In genomic region chr10:100481462-100482081, GRCh38 we compare ENCODE assay signal across 8 cellular contexts. TPM values are rescaled to one million over a fixed set of nuclear protein-coding genes. Genes with fewer than 3 reads are reported as not detected.
DNase-seq lines count a peak whose midpoint lies in the region; ATAC-seq and TF ChIP-seq lines count a peak whose summit lies in the region.

No MANE protein-coding gene starts in this region.

- DNase-seq in NCI-H526 (lab: John Stamatoyannopoulos, UW): peak; percentile 78 to 83
- peak; percentile 88 to 92 for DNase-seq in activated CD4-positive, alpha-beta T cell treated with anti-CD3 and anti-CD28 coated beads, Interleukin-2, amount 50 U/mL, for 4 hours
- DNase-seq in lower leg skin (ENCODE audit: low spot score in 2 of 2): peak; percentile 91 to 97
- DNase-seq in stimulated activated CD4-positive, alpha-beta T cell treated with anti-CD3 and anti-CD28 coated beads, Interleukin-4, amount 100 ng/mL, for 24 hours: peak; percentile 91

- peak overlapping the region; percentile 42 to 65 (median 48) for H3K4me3 ChIP-seq in BLaER1 treated with 17β-estradiol and CSF1 and Interleukin-3, amounts not matched to agents 10 nM and 100 nM
- peak overlapping the region; percentile 35 for H3K4me3 ChIP-seq in ectodermal cell (ENCODE audit: insufficient read depth, low read depth, low read length)
- H3K4me3 ChIP-seq in lower leg skin (ENCODE audit: low read depth, poor library complexity, severe bottlenecking): no peak overlapping the region

- H3K27me3 ChIP-seq in BLaER1 treated with 17β-estradiol and CSF1 and Interleukin-3, amounts not matched to agents 10 nM and 100 nM: peaks cover 32 to 62% (median 48%) of the 10 kb centered on the region in 11 experiments
- H3K27me3 ChIP-seq in ectodermal cell (ENCODE audit: control insufficient read depth, insufficient read depth, low read length, poor library complexity, severe bottlenecking): peaks cover 87% of the 10 kb centered on the region

- H3K4me1 ChIP-seq in BLaER1 treated with 17β-estradiol and CSF1 and Interleukin-3, amounts not matched to agents 10 nM and 100 nM: peaks cover 10 to 16% (median 13%) of the 10 kb centered on the region in 10 experiments; a peak in 17 of 20 replicates
- peaks cover 46% of the 10 kb centered on the region for H3K4me1 ChIP-seq in ectodermal cell (ENCODE audit: control insufficient read depth, insufficient read depth, low read length)

- WGBS in ectodermal cell, 2 experiments: 5 to 6% methylated on average over 19 of the region's 19 CpGs
- 3% methylated on average over 15 to 19 of the region's 19 CpGs for WGBS in lower leg skin, 2 donors

- no peaks in the 10 kb centered on the region; a peak in 1 of 22 replicates for H3K9me3 ChIP-seq in BLaER1 treated with 17β-estradiol and CSF1 and Interleukin-3, amounts not matched to agents 10 nM and 100 nM (replicated peaks in 1 of 11)
- no peaks in the 10 kb centered on the region for H3K9me3 ChIP-seq in ectodermal cell (ENCODE audit: control insufficient read depth, low read length)

- TF ChIP-seq POLR2A in lower leg skin (IDR thresholded peaks at IDR 0.05): no peak

- intact Hi-C loops in lower leg skin (cut with DNase I; ENCODE audit: low total_unique reads): no loop called here

- peaks cover 0 to 27% (median 16%) of the 10 kb centered on the region in 11 experiments; a peak in 9 of 22 replicates for H4K20me1 ChIP-seq in BLaER1 treated with 17β-estradiol and CSF1 and Interleukin-3, amounts not matched to agents 10 nM and 100 nM

- H3K9ac ChIP-seq in BLaER1 treated with 17β-estradiol and CSF1 and Interleukin-3, amounts not matched to agents 10 nM and 100 nM: peak overlapping the region in 6 of 11 experiments; percentile 13 to 50 (median 32); a peak in 3 of 22 replicates

- peaks cover 12 to 31% (median 19%) of the 10 kb centered on the region in 11 experiments; a peak in 21 of 22 replicates for H3K36me3 ChIP-seq in BLaER1 treated with 17β-estradiol and CSF1 and Interleukin-3, amounts not matched to agents 10 nM and 100 nM
- no peaks in the 10 kb centered on the region for H3K36me3 ChIP-seq in ectodermal cell (ENCODE audit: control insufficient read depth, insufficient read depth, low read length)

- no peak overlapping the region for H3K27ac ChIP-seq in BLaER1 treated with 17β-estradiol and CSF1 and Interleukin-3, amounts not matched to agents 10 nM and 100 nM
- no peak overlapping the region for H3K27ac ChIP-seq in ectodermal cell (ENCODE audit: insufficient read depth, low read depth, low read length, poor library complexity, severe bottlenecking)

- ATAC-seq in GM19351 (IDR thresholded peaks at IDR 0.05; ENCODE audit: unreplicated experiment) (peak; percentile 99), HG03520 (IDR thresholded peaks at IDR 0.05; ENCODE audit: unreplicated experiment) (peak; percentile 93)

- H3K4me2 ChIP-seq in BLaER1 treated with 17β-estradiol and CSF1 and Interleukin-3, amounts not matched to agents 10 nM and 100 nM: peak overlapping the region; percentile 76 to 97 (median 87)

- TF ChIP-seq CTCF in lower leg skin (IDR thresholded peaks at IDR 0.05): no peak

RNA-seq across cellular contexts. Expression of gene WNT8B, which starts 18.8 kb away (rescaled TPM):
- 6.4 TPM for polyA plus RNA-seq in ectodermal cell (2013, experiment 1 of 4)
- 15.9 TPM for polyA plus RNA-seq in ectodermal cell (2013, experiment 2 of 4)
- polyA plus RNA-seq in ectodermal cell (2013, experiment 3 of 4): 4.1 TPM
- polyA plus RNA-seq in ectodermal cell (2013, experiment 4 of 4): 10.0 TPM
- total RNA-seq in lower leg skin: under 1 TPM in 1 of 4 donors, not detected in 3; 0.42 TPM

RNA-seq across cellular contexts. Expression of gene SEC31B, which starts 38.1 kb away (rescaled TPM):
- polyA plus RNA-seq in ectodermal cell (2013, experiment 1 of 4): 17.2 TPM
- polyA plus RNA-seq in ectodermal cell (2013, experiment 2 of 4): 17.2 TPM
- 12.5 TPM for polyA plus RNA-seq in ectodermal cell (2013, experiment 3 of 4)
- polyA plus RNA-seq in ectodermal cell (2013, experiment 4 of 4): 14.2 TPM
- total RNA-seq in lower leg skin: 10 to 100 TPM in 1 of 4 donors, 1 to 10 TPM in 3; 2.6 to 11.3 (median 5.8) TPM

RNA-seq across cellular contexts. Expression of gene NDUFB8, which starts 48.1 kb away (rescaled TPM):
- 218 TPM for polyA plus RNA-seq in ectodermal cell (2013, experiment 1 of 4)
- 177 TPM for polyA plus RNA-seq in ectodermal cell (2013, experiment 2 of 4)
- 175 TPM for polyA plus RNA-seq in ectodermal cell (2013, experiment 3 of 4)
- polyA plus RNA-seq in ectodermal cell (2013, experiment 4 of 4): 190 TPM
- 100 to 1,000 TPM; 128 to 211 (median 177) TPM for total RNA-seq in lower leg skin

RNA-seq across cellular contexts. Expression of gene HIF1AN, which starts 54.2 kb away (rescaled TPM):
- polyA plus RNA-seq in ectodermal cell (2013, experiment 1 of 4): 38.8 TPM
- polyA plus RNA-seq in ectodermal cell (2013, experiment 2 of 4): 52.3 TPM
- polyA plus RNA-seq in ectodermal cell (2013, experiment 3 of 4): 21.9 TPM
- 26.8 TPM for polyA plus RNA-seq in ectodermal cell (2013, experiment 4 of 4)
- total RNA-seq in lower leg skin: 10 to 100 TPM; 11.9 to 21.0 (median 15.6) TPM
